ENCODE assay signal across 9 cellular contexts in genomic region chr3:185931777-185932176, GRCh38. TPM values are rescaled to one million over a fixed set of nuclear protein-coding genes. Genes with fewer than 3 reads are reported as not detected.
DNase-seq lines count a peak whose midpoint lies in the region; ATAC-seq and TF ChIP-seq lines count a peak whose summit lies in the region.
"Had no signal": no experiment of that assay in that cellular context is flagged by ENCODE, and none has a peak within 500 bp of the region (broad histone marks: within the 10 kb centered on the region; RNA-seq: fewer than 3 reads in every experiment).

No MANE protein-coding gene starts in this region.

- H3K27me3 Mint-ChIP-seq in activated naive CD4-positive, alpha-beta T cell treated with anti-CD3 and anti-CD28 coated beads for 36 hours (ENCODE audit: low read depth): no peaks in the 10 kb centered on the region
- H3K27me3 Mint-ChIP-seq in activated CD8-positive, alpha-beta T cell treated with anti-CD3 and anti-CD28 coated beads for 36 hours: no peaks in the 10 kb centered on the region

- peak overlapping the region; percentile 70 for H3K4me3 Mint-ChIP-seq in activated naive CD4-positive, alpha-beta T cell treated with anti-CD3 and anti-CD28 coated beads for 36 hours
- H3K4me3 Mint-ChIP-seq in activated CD8-positive, alpha-beta T cell treated with anti-CD3 and anti-CD28 coated beads for 36 hours: peak overlapping the region; percentile 100

- peak overlapping the region; percentile 75 for H3K27ac Mint-ChIP-seq in activated naive CD4-positive, alpha-beta T cell treated with anti-CD3 and anti-CD28 coated beads for 36 hours
- peak overlapping the region; percentile 89 for H3K27ac Mint-ChIP-seq in activated CD8-positive, alpha-beta T cell treated with anti-CD3 and anti-CD28 coated beads for 36 hours

- POLR2A ChIA-PET in activated CD8-positive, alpha-beta T cell treated with anti-CD3 and anti-CD28 coated beads for 36 hours (lab: Charles Lee): interaction anchor here (0.9 to 3.9 kb wide), 8 partner anchors 8 to 856 kb away, joined by 3 to 46 read pairs (median 8); partner anchors contain the start of gene EIF4A2

- H3K9me3 ChIP-seq in iPS-15b (ENCODE audit: control insufficient read depth, insufficient read depth, low read length) (no peaks in the 10 kb centered on the region), suprapubic skin (no peaks in the 10 kb centered on the region)

- no peak for TF ChIP-seq EP300 in suprapubic skin (IDR thresholded peaks at IDR 0.05)

- H3K36me3 ChIP-seq in iPS-15b (ENCODE audit: control insufficient read depth, insufficient read depth, low read length) (peaks cover 4% of the 10 kb centered on the region), suprapubic skin (no peaks in the 10 kb centered on the region)

- peaks cover 34% of the 10 kb centered on the region for H3K4me1 ChIP-seq in iPS-15b (ENCODE audit: control insufficient read depth, insufficient read depth, low read length)
- H3K4me1 ChIP-seq in suprapubic skin: peaks cover 91% of the 10 kb centered on the region

- no peak overlapping the region for H3K9ac ChIP-seq in iPS-15b (ENCODE audit: low read depth, low read length)

- CTCF ChIA-PET in activated naive CD4-positive, alpha-beta T cell treated with anti-CD3 and anti-CD28 coated beads for 36 hours (lab: Charles Lee): interaction anchor here (0.8 to 3.5 kb wide), 2 partner anchors 11 to 26 kb away, joined by 3 to 24 read pairs; no protein-coding TSS in a partner anchor
- CTCF ChIA-PET in activated CD8-positive, alpha-beta T cell treated with anti-CD3 and anti-CD28 coated beads for 36 hours (lab: Charles Lee): interaction anchor here (0.8 to 10.4 kb wide), 5 partner anchors 11 to 609 kb away, joined by 3 to 93 read pairs (median 4); no protein-coding TSS in a partner anchor

- H3K9me3 Mint-ChIP-seq in activated naive CD4-positive, alpha-beta T cell treated with anti-CD3 and anti-CD28 coated beads for 36 hours: no peaks in the 10 kb centered on the region
- H3K9me3 Mint-ChIP-seq in activated CD8-positive, alpha-beta T cell treated with anti-CD3 and anti-CD28 coated beads for 36 hours: no peaks in the 10 kb centered on the region

- no peak for DNase-seq in activated naive CD4-positive, alpha-beta T cell treated with anti-CD3 and anti-CD28 coated beads for 36 hours
- DNase-seq in activated naive CD4-positive, alpha-beta T cell treated with Interleukin-2 at 50 U/mL for 16 hours: no peak
- DNase-seq in activated CD8-positive, alpha-beta T cell treated with anti-CD3 and anti-CD28 coated beads for 36 hours: no peak
- DNase-seq in suprapubic skin (ENCODE audit: low spot score in 2 of 2): no peak
- no peak for DNase-seq in stimulated activated naive CD4-positive, alpha-beta T cell treated with Interleukin-2 at 50 U/mL for 16 hours (lab: John Stamatoyannopoulos, UW)
- DNase-seq: anterior cingulate cortex had no signal

- H3K4me3 ChIP-seq in iPS-15b (ENCODE audit: low read depth, low read length) (peak overlapping the region; percentile 18), suprapubic skin (peak overlapping the region; percentile 98)

- intact Hi-C loops in activated naive CD4-positive, alpha-beta T cell treated with anti-CD3 and anti-CD28 coated beads for 36 hours (cut with micrococcal nuclease): loop anchor here (5.0 to 10.0 kb wide), 2 partner anchors 109 to 1813 kb away; partner anchors contain the start of gene BCL6
- intact Hi-C loops in activated CD8-positive, alpha-beta T cell treated with anti-CD3 and anti-CD28 coated beads for 36 hours (cut with micrococcal nuclease): no loop called here

- peaks cover 90% of the 10 kb centered on the region for H3K36me3 Mint-ChIP-seq in activated naive CD4-positive, alpha-beta T cell treated with anti-CD3 and anti-CD28 coated beads for 36 hours (ENCODE audit: low read depth)
- H3K36me3 Mint-ChIP-seq in activated CD8-positive, alpha-beta T cell treated with anti-CD3 and anti-CD28 coated beads for 36 hours (ENCODE audit: low read depth): peaks cover 94% of the 10 kb centered on the region

- ATAC-seq in activated CD8-positive, alpha-beta T cell treated with anti-CD3 and anti-CD28 coated beads for 36 hours: no peak
- ATAC-seq in HG02884 (IDR thresholded peaks at IDR 0.05; ENCODE audit: unreplicated experiment) (no peak), GM18519 (IDR thresholded peaks at IDR 0.05; ENCODE audit: low FRiP score, unreplicated experiment) (no peak)

- TF ChIP-seq POLR2A in suprapubic skin (IDR thresholded peaks at IDR 0.05): no peak

- peaks cover 69% of the 10 kb centered on the region for H3K4me1 Mint-ChIP-seq in activated naive CD4-positive, alpha-beta T cell treated with anti-CD3 and anti-CD28 coated beads for 36 hours (ENCODE audit: low read depth)
- peaks cover 64% of the 10 kb centered on the region for H3K4me1 Mint-ChIP-seq in activated CD8-positive, alpha-beta T cell treated with anti-CD3 and anti-CD28 coated beads for 36 hours (ENCODE audit: low read depth)

- no peaks in the 10 kb centered on the region for H3K27me3 ChIP-seq in iPS-15b (ENCODE audit: control insufficient read depth, insufficient read depth, low read length)
- no peaks in the 10 kb centered on the region for H3K27me3 ChIP-seq in suprapubic skin

- no peak for TF ChIP-seq CTCF in activated CD8-positive, alpha-beta T cell treated with anti-CD3 and anti-CD28 coated beads for 36 hours (IDR thresholded peaks at IDR 0.05)
- TF ChIP-seq CTCF in suprapubic skin (IDR thresholded peaks at IDR 0.05): no peak

- WGBS in suprapubic skin: 18% methylated on average over 3 of the region's 3 CpGs

- H3K27ac ChIP-seq in suprapubic skin: no peak overlapping the region

RNA-seq across cellular contexts. Expression of gene TRA2B, which starts 6.0 kb away (rescaled TPM):
- total RNA-seq in activated naive CD4-positive, alpha-beta T cell treated with anti-CD3 and anti-CD28 coated beads for 36 hours: 100 to 1,000 TPM; 172 to 176 TPM
- 100 to 1,000 TPM; 210 to 219 TPM for total RNA-seq in activated CD8-positive, alpha-beta T cell treated with anti-CD3 and anti-CD28 coated beads for 36 hours
- 100 to 1,000 TPM; 149 to 410 (median 231) TPM for total RNA-seq in suprapubic skin
